13 cellular contexts compared by ENCODE assay signal in genomic region chr6:7157752-7158616, GRCh38. TPM values are rescaled to one million over a fixed set of nuclear protein-coding genes. Genes with fewer than 3 reads are reported as not detected.
A peak's percentile ranks its signal among the peaks of the same experiment; 100 is the strongest.
DNase-seq lines count a peak whose midpoint lies in the region; ATAC-seq and TF ChIP-seq lines count a peak whose summit lies in the region.
"Had no signal": no experiment of that assay in that cellular context is flagged by ENCODE, and none has a peak within 500 bp of the region (broad histone marks: within the 10 kb centered on the region; RNA-seq: fewer than 3 reads in every experiment).

No MANE protein-coding gene starts in this region.

- H3K9me3 Mint-ChIP-seq in CD4-positive, CD25-positive, alpha-beta regulatory T cell, result peaks cover 0 to 1% (median 0%) of the 10 kb centered on the region in 7 donors
- no peaks in the 10 kb centered on the region for H3K9me3 Mint-ChIP-seq in effector memory CD8-positive, alpha-beta T cell
- H3K9me3 Mint-ChIP-seq in nephron, result no peaks in the 10 kb centered on the region
- H3K9me3 Mint-ChIP-seq: neural progenitor cell had no signal

- no peaks in the 10 kb centered on the region for H3K27me3 ChIP-seq in CD4-positive, CD25-positive, alpha-beta regulatory T cell (ENCODE audit: control insufficient read depth, insufficient read depth, low read length)
- no peaks in the 10 kb centered on the region for H3K27me3 ChIP-seq in MM.1S (replicated peaks; ENCODE audit: insufficient read depth, low read length)

- H3K4me3 Mint-ChIP-seq in CD4-positive, CD25-positive, alpha-beta regulatory T cell, result no peak overlapping the region
- H3K4me3 Mint-ChIP-seq in effector memory CD8-positive, alpha-beta T cell, result peak overlapping the region in 1 of 2 donors; percentile 13
- H3K4me3 Mint-ChIP-seq in nephron, result no peak overlapping the region
- H3K4me3 Mint-ChIP-seq: neural progenitor cell had no signal

- H3K9me3 ChIP-seq in CD4-positive, CD25-positive, alpha-beta regulatory T cell (ENCODE audit: control insufficient read depth in 2 of 2, low read length in 2 of 2), result no peaks in the 10 kb centered on the region
- no peaks in the 10 kb centered on the region for H3K9me3 ChIP-seq in MM.1S (replicated peaks; ENCODE audit: insufficient read depth, low read length)

- H3K79me2 ChIP-seq in MM.1S (ENCODE audit: low read length), result peaks cover 87% of the 10 kb centered on the region

- H3K4me3 ChIP-seq in CD4-positive, CD25-positive, alpha-beta regulatory T cell (ENCODE audit: low read depth, low read length), result no peak overlapping the region
- no peak overlapping the region for H3K4me3 ChIP-seq in MM.1S (ENCODE audit: low read length)
- H3K4me3 ChIP-seq: neural progenitor cell had no signal

- peaks cover 9% of the 10 kb centered on the region for H3K36me3 Mint-ChIP-seq in CD4-positive, CD25-positive, alpha-beta regulatory T cell
- H3K36me3 Mint-ChIP-seq in effector memory CD8-positive, alpha-beta T cell (ENCODE audit: insufficient read depth), result peaks cover 5% of the 10 kb centered on the region
- no peaks in the 10 kb centered on the region for H3K36me3 Mint-ChIP-seq in nephron (ENCODE audit: low read depth)

- H3K36me3 ChIP-seq in CD4-positive, CD25-positive, alpha-beta regulatory T cell (ENCODE audit: control insufficient read depth, insufficient read depth, low read length), result peaks cover under 1% of the 10 kb centered on the region
- H3K36me3 ChIP-seq in MM.1S (replicated peaks; ENCODE audit: insufficient read depth, low read length), result no peaks in the 10 kb centered on the region
- H3K36me3 ChIP-seq: neural progenitor cell had no signal

- no peaks in the 10 kb centered on the region for H3K9me2 ChIP-seq in MM.1S (replicated peaks; ENCODE audit: insufficient read depth, low read length)

- no peaks in the 10 kb centered on the region for H4K20me1 ChIP-seq in MM.1S (ENCODE audit: insufficient read depth, low read length)

- H3K4me1 ChIP-seq in CD4-positive, CD25-positive, alpha-beta regulatory T cell (ENCODE audit: control insufficient read depth, insufficient read depth, low read length, poor library complexity, severe bottlenecking), result peaks cover 15% of the 10 kb centered on the region
- H3K4me1 ChIP-seq in MM.1S (ENCODE audit: low read length), result peaks cover 65% of the 10 kb centered on the region

- TF ChIP-seq CTCF in MM.1S (IDR thresholded peaks at IDR 0.05; ENCODE audit: low read length) (no peak), nephron (IDR thresholded peaks at IDR 0.05; ENCODE audit: unreplicated experiment in 3 of 3) (no peak)

- ATAC-seq in CD4-positive, CD25-positive, alpha-beta regulatory T cell (ENCODE audit: low read depth in 2 of 2), result no peak
- ATAC-seq in effector memory CD8-positive, alpha-beta T cell (replicated peaks), result no peak
- ATAC-seq in HG02884 (IDR thresholded peaks at IDR 0.05; ENCODE audit: unreplicated experiment), result no peak

- no peak overlapping the region for H3K27ac ChIP-seq in CD4-positive, CD25-positive, alpha-beta regulatory T cell (ENCODE audit: insufficient read depth, low read length, poor library complexity, severe bottlenecking)
- no peak overlapping the region for H3K27ac ChIP-seq in MM.1S (ENCODE audit: low read length)
- H3K27ac ChIP-seq: HL-60, neural progenitor cell had no signal

- H3F3A ChIP-seq in MM.1S (ENCODE audit: insufficient read depth, low read length), result peaks cover 24% of the 10 kb centered on the region

- peaks cover 23 to 88% (median 54%) of the 10 kb centered on the region in 4 donors for H3K4me1 Mint-ChIP-seq in CD4-positive, CD25-positive, alpha-beta regulatory T cell
- peaks cover 43 to 70% of the 10 kb centered on the region in 2 donors for H3K4me1 Mint-ChIP-seq in effector memory CD8-positive, alpha-beta T cell (ENCODE audit: low read depth in 2 of 2)
- H3K4me1 Mint-ChIP-seq in nephron, result peaks cover 75% of the 10 kb centered on the region

- no peak overlapping the region for H2AFZ ChIP-seq in MM.1S (ENCODE audit: low read length)
- H2AFZ ChIP-seq: neural progenitor cell had no signal

- no peaks in the 10 kb centered on the region for H3K27me3 Mint-ChIP-seq in CD4-positive, CD25-positive, alpha-beta regulatory T cell
- no peaks in the 10 kb centered on the region for H3K27me3 Mint-ChIP-seq in effector memory CD8-positive, alpha-beta T cell
- H3K27me3 Mint-ChIP-seq in nephron (ENCODE audit: low read depth), result no peaks in the 10 kb centered on the region

- H3K27ac Mint-ChIP-seq in CD4-positive, CD25-positive, alpha-beta regulatory T cell, result peak overlapping the region; percentile 1 to 67 (median 5)
- peak overlapping the region; percentile 36 to 73 for H3K27ac Mint-ChIP-seq in effector memory CD8-positive, alpha-beta T cell
- peak overlapping the region; percentile 13 to 54 (median 28) for H3K27ac Mint-ChIP-seq in nephron
- H3K27ac Mint-ChIP-seq: neural progenitor cell had no signal

- peak overlapping the region; percentile 5; the same call in 1 of the 2 replicates for H3K4me2 ChIP-seq in MM.1S (ENCODE audit: low read depth, low read length)
- H3K4me2 ChIP-seq: neural progenitor cell had no signal

- DNase-seq in CD4-positive, CD25-positive, alpha-beta regulatory T cell, result no peak
- DNase-seq in MM.1S, result no peak
- no peak for DNase-seq in effector memory CD8-positive, alpha-beta T cell
- no peak for DNase-seq in T-helper 9 cell
- no peak for DNase-seq in activated CD4-positive, CD25-positive, alpha-beta regulatory T cell (lab: John Stamatoyannopoulos, UW)
- no peak for DNase-seq in occipital lobe (lab: John Stamatoyannopoulos, UW)
- DNase-seq: DMS79; NCI-H2107; stimulated activated CD4-positive, alpha-beta T cell treated with anti-CD3 and anti-CD28 coated beads, Interleukin-4, amount 100 ng/mL, for 4 hours had no signal

- H3K9ac ChIP-seq in MM.1S (ENCODE audit: low read length), result no peak overlapping the region
- H3K9ac ChIP-seq: neural progenitor cell had no signal

RNA-seq across cellular contexts. Expression of gene RREB1, which starts 50.2 kb away (rescaled TPM):
- 45.2 TPM for total RNA-seq in CD4-positive, CD25-positive, alpha-beta regulatory T cell
- 1 to 10 TPM; 1.2 to 3.8 (median 2.1) TPM for polyA plus RNA-seq in CD4-positive, CD25-positive, alpha-beta regulatory T cell
- 1.4 TPM for total RNA-seq in occipital lobe

Comparison
In these comparisons a context has a peak if more than half of its experiments do, and no peak if none do; other contexts are left out.
1. RNA of gene RREB1, which starts 50.2 kb away (total RNA-seq): 45.2 TPM in CD4-positive, CD25-positive, alpha-beta regulatory T cell (single experiment); 1.4 TPM in occipital lobe (single experiment); every median in the first group is over 10 times any median in the second.
2. Peak in every context shown above with its lines, with median percentiles within 50 percentile points of each other: H3K27ac Mint-ChIP-seq.